23 cellular contexts compared by ENCODE assay signal in the genomic region with DNA sequence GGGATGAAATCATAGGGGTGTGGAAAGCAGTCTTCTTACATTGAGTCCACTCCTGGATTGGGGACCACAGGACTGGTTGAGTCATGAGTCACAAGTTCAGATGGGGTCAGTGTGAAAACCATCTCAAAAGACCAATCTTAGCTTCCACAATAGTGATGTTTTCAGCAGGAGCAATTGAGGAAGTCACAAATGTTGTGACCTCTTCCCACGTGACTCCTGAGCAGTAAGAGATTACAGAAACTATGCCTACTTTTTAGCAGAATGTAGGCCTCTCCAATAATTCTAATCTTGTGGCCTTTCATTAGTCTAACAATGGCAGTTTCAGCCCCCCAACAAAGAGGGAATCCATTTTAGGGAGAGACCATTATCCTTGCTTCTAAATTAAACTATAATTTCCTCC.
"Had no signal": no experiment of that assay in that cellular context is flagged by ENCODE, and none has a peak within 500 bp of the region (broad histone marks: within the 10 kb centered on the region; RNA-seq: fewer than 3 reads in every experiment).

No MANE protein-coding gene starts in this region.

- H3K27ac ChIP-seq: esophagus muscularis mucosa, foreskin keratinocyte, gastroesophageal sphincter, heart left ventricle, hepatocyte, neutrophil, pancreas, suprapubic skin, transverse colon, upper lobe of right lung, uterus had no signal

- DNase-seq: dermis blood vessel endothelial cell; effector memory CD4-positive, alpha-beta T cell; foreskin keratinocyte; heart left ventricle; kidney; naive B cell; pancreas; stimulated activated CD4-positive, alpha-beta T cell treated with anti-CD3 and anti-CD28 coated beads, Interleukin-12 subunit alpha, Interleukin-12 subunit beta, amount 100 ng/mL, for 4 hours; stimulated activated CD4-positive, alpha-beta T cell treated with anti-CD3 and anti-CD28 coated beads, Interleukin-1b, Interleukin-23, amount 100 ng/mL, for 48 hours; stimulated activated CD4-positive, alpha-beta T cell treated with anti-CD3 and anti-CD28 coated beads, Interleukin-4, amount 100 ng/mL, for 1 hour; stimulated activated CD8-positive, alpha-beta memory T cell treated with anti-CD3 and anti-CD28 coated beads, Interleukin-4, amount 100 ng/mL, for 48 hours; stimulated activated naive CD4-positive, alpha-beta T cell; stimulated activated naive CD8-positive, alpha-beta T cell treated with anti-CD3 and anti-CD28 coated beads, Interleukin-15, amount 100 ng/mL, for 72 hours; transverse colon; upper lobe of right lung; uterus had no signal

- H3K4me3 ChIP-seq: esophagus muscularis mucosa, gastroesophageal sphincter, heart left ventricle, hepatocyte, lung, pancreas, smooth muscle cell, suprapubic skin, transverse colon, upper lobe of right lung, uterus had no signal
